In the genomic region with DNA sequence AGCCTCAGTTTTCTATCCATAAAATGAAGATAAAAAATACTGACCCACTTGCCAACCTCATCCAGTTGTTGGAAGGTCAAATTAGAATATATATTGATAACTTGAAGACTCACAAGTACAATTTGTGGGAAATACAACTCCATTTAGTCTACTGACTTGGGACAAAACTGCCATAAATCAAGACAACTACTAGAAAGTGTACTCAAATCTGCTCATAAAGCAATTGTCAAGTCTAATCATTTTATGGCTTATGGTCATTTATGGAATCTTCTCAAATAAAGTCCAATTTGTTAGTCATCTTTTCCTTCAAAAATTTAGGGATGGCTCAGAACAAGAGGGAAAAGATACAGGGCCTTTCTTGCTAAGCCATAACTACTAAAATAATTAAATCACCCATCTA, we compare ENCODE assay signal across 9 cellular contexts. TPM values are rescaled to one million over a fixed set of nuclear protein-coding genes. Genes with fewer than 3 reads are reported as not detected.
DNase-seq lines count a peak whose midpoint lies in the region; ATAC-seq and TF ChIP-seq lines count a peak whose summit lies in the region.
"Had no signal": no experiment of that assay in that cellular context is flagged by ENCODE, and none has a peak within 500 bp of the region (broad histone marks: within the 10 kb centered on the region; RNA-seq: fewer than 3 reads in every experiment).

No MANE protein-coding gene starts in this region.

- peak overlapping the region; percentile 92 to 100 (median 99) for H3K4me3 Mint-ChIP-seq in brain

- no peaks in the 10 kb centered on the region for H3K9me3 ChIP-seq in left ventricle myocardium inferior (replicated peaks)
- H3K9me3 ChIP-seq in muscle layer of duodenum (ENCODE audit: control insufficient read depth in 1 of 2, low read length in 2 of 2): no peaks in the 10 kb centered on the region
- no peaks in the 10 kb centered on the region for H3K9me3 ChIP-seq in uterus
- H3K9me3 ChIP-seq: HAP-1 had no signal

- H3K4me1 ChIP-seq in left ventricle myocardium inferior (peaks cover 99% of the 10 kb centered on the region), muscle layer of duodenum (ENCODE audit: control insufficient read depth in 1 of 2, insufficient read depth in 2 of 2, low read length in 2 of 2) (peaks cover 38 to 42% of the 10 kb centered on the region in 2 donors), uterus (peaks cover 3 to 8% of the 10 kb centered on the region in 2 donors)

- H3K27ac ChIP-seq in left ventricle myocardium inferior (replicated peaks): peak overlapping the region; percentile 98
- H3K27ac ChIP-seq in muscle layer of duodenum (ENCODE audit: low read length): peak overlapping the region; percentile 93
- peak overlapping the region; percentile 98 to 99 for H3K27ac ChIP-seq in uterus

- TF ChIP-seq CTCF in left ventricle myocardium inferior (IDR thresholded peaks at IDR 0.05; ENCODE audit: borderline replicate concordance): no peak
- no peak for TF ChIP-seq CTCF in brain (conservative IDR thresholded peaks at IDR 0.05)
- no peak for TF ChIP-seq CTCF in uterus (IDR thresholded peaks at IDR 0.05)

- H3K27me3 Mint-ChIP-seq in brain: peaks cover 14% of the 10 kb centered on the region

- H3K4me1 Mint-ChIP-seq in brain: peaks cover 67% of the 10 kb centered on the region

- intact Hi-C loops in left ventricle myocardium inferior (cut with micrococcal nuclease): loop anchor here (10.0 kb wide), 1 partner anchor 754 kb away; no protein-coding TSS in a partner anchor
- intact Hi-C loops in Right ventricle myocardium inferior (cut with DNase I): loop anchor here (5.0 kb wide), 1 partner anchor 61 kb away; no protein-coding TSS in a partner anchor
- intact Hi-C loops in uterus (cut with DNase I; ENCODE audit: low total_unique reads): no loop called here

- peaks cover 28% of the 10 kb centered on the region for H3K36me3 ChIP-seq in left ventricle myocardium inferior
- H3K36me3 ChIP-seq in muscle layer of duodenum (ENCODE audit: control insufficient read depth in 1 of 2, insufficient read depth in 2 of 2, low read length in 2 of 2): peaks cover 12 to 23% of the 10 kb centered on the region in 2 donors
- H3K36me3 ChIP-seq in uterus: no peaks in the 10 kb centered on the region

- DNase-seq in left ventricle myocardium inferior: no peak
- no peak for DNase-seq in Right ventricle myocardium inferior (ENCODE audit: missing footprints)
- DNase-seq in uterus: no peak
- no peak for DNase-seq in AG08395 (ENCODE audit: low spot score)
- no peak for DNase-seq in NCI-H226

- H3K27me3 ChIP-seq in left ventricle myocardium inferior (ENCODE audit: low read depth): no peaks in the 10 kb centered on the region
- H3K27me3 ChIP-seq in muscle layer of duodenum (ENCODE audit: low read depth, low read length): no peaks in the 10 kb centered on the region
- H3K27me3 ChIP-seq in uterus: no peaks in the 10 kb centered on the region

- peaks cover 67% of the 10 kb centered on the region for H3K36me3 Mint-ChIP-seq in brain

- peak overlapping the region in 4 of 5 experiments; percentile 28 to 100 (median 88) for H3K27ac Mint-ChIP-seq in brain

- ATAC-seq in Right ventricle myocardium inferior (no peak), GM18858 (IDR thresholded peaks at IDR 0.05; ENCODE audit: unreplicated experiment) (no peak)

- no peak for TF ChIP-seq POLR2A in uterus (IDR thresholded peaks at IDR 0.05)

- peaks cover 0 to 2% (median 0%) of the 10 kb centered on the region in 5 experiments for H3K9me3 Mint-ChIP-seq in brain

- H3K4me3 ChIP-seq in left ventricle myocardium inferior: peak overlapping the region; percentile 97
- peak overlapping the region; percentile 95 to 98 for H3K4me3 ChIP-seq in muscle layer of duodenum (ENCODE audit: low read depth in 1 of 2, low read length in 2 of 2)
- H3K4me3 ChIP-seq in uterus: peak overlapping the region; percentile 84 to 93
- H3K4me3 ChIP-seq: HAP-1 had no signal

RNA-seq across cellular contexts. Expression of a gene that starts 7.0 kb away (rescaled TPM):
- total RNA-seq in left ventricle myocardium inferior: 79.4 TPM
- total RNA-seq in Right ventricle myocardium inferior: 66.9 TPM
- 72.6 TPM for polyA plus RNA-seq in brain (ENCODE audit: insufficient read depth, low read depth, low replicate concordance)
- 100 to 1,000 TPM in 1 of 4 donors, 10 to 100 TPM in 3; 40.4 to 214 (median 70.1) TPM for total RNA-seq in uterus
